9 cellular contexts compared by ENCODE assay signal in genomic region chr17:77214743-77215142, GRCh38.
A peak's percentile ranks its signal among the peaks of the same experiment; 100 is the strongest.
DNase-seq lines count a peak whose midpoint lies in the region; ATAC-seq and TF ChIP-seq lines count a peak whose summit lies in the region.
"Had no signal": no experiment of that assay in that cellular context is flagged by ENCODE, and none has a peak within 500 bp of the region (broad histone marks: within the 10 kb centered on the region; RNA-seq: fewer than 3 reads in every experiment).

No MANE protein-coding gene starts in this region.

- no peaks in the 10 kb centered on the region for H3K9me2 ChIP-seq in OCI-LY1 (ENCODE audit: low read depth, low read length)

- no peak overlapping the region for H2AFZ ChIP-seq in OCI-LY1 (ENCODE audit: low read length)

- no peak overlapping the region for H3K9ac ChIP-seq in OCI-LY1 (ENCODE audit: low read length)

- DNase-seq in stimulated activated naive CD8-positive, alpha-beta T cell treated with anti-CD3 and anti-CD28 coated beads, Interleukin-15, amount 100 ng/mL, for 72 hours = peak in 1 of 2 donors; percentile 21
- no peak for DNase-seq in stimulated activated naive CD8-positive, alpha-beta T cell treated with anti-CD3 and anti-CD28 coated beads, Interleukin-15, Interleukin-2, amounts not matched to agents 100 U/mL and 50 U/mL, for 24 hours
- peak; percentile 39 for DNase-seq in chondrocyte (ENCODE audit: low spot score)
- peak; percentile 48 for DNase-seq in lung (ENCODE audit: low spot score)
- no peak for DNase-seq in mesothelial cell of epicardium (ENCODE audit: low spot score in 2 of 2, unreplicated experiment in 2 of 2)

- TF ChIP-seq CTCF in OCI-LY1 (IDR thresholded peaks at IDR 0.05; ENCODE audit: low read length) (peak; percentile 80), chondrocyte (IDR thresholded peaks at IDR 0.05) (peak; percentile 74), lung (IDR thresholded peaks at IDR 0.05; ENCODE audit: control extremely low read depth, extremely low read depth) (peak; percentile 46), mesothelial cell of epicardium (IDR thresholded peaks at IDR 0.05; ENCODE audit: unreplicated experiment) (no peak)

- WGBS in lung, 2 donors = 60 to 62% methylated on average over 11 of the region's 11 CpGs

- peaks cover 80% of the 10 kb centered on the region for H3K36me3 ChIP-seq in OCI-LY1 (ENCODE audit: insufficient read depth, low read length)
- H3K36me3 ChIP-seq in lung (ENCODE audit: control insufficient read depth in 2 of 2, insufficient read depth in 2 of 2, low read length in 2 of 2) = peaks cover 10 to 60% of the 10 kb centered on the region in 2 donors

- H3K4me1 ChIP-seq in OCI-LY1 (ENCODE audit: insufficient read depth, low read length, severe bottlenecking) (peaks cover 47% of the 10 kb centered on the region), lung (ENCODE audit: control insufficient read depth in 2 of 2, insufficient read depth in 2 of 2, low read length in 2 of 2) (peaks cover 0 to 5% of the 10 kb centered on the region in 2 donors)
- H3K4me1 ChIP-seq: HAP-1 had no signal

- H3K79me2 ChIP-seq in OCI-LY1 (ENCODE audit: insufficient read depth, low read length) = no peaks in the 10 kb centered on the region

- H3K9me3 Mint-ChIP-seq in stimulated activated naive CD8-positive, alpha-beta T cell treated with anti-CD3 and anti-CD28 coated beads, Interleukin-15, amount 100 ng/mL, for 72 hours = no peaks in the 10 kb centered on the region
- no peaks in the 10 kb centered on the region for H3K9me3 Mint-ChIP-seq in chondrocyte (ENCODE audit: low read depth)
- H3K9me3 Mint-ChIP-seq in mesothelial cell of epicardium = no peaks in the 10 kb centered on the region

- H4K20me1 ChIP-seq in OCI-LY1 (ENCODE audit: insufficient read depth, low read length) = no peaks in the 10 kb centered on the region

- no peaks in the 10 kb centered on the region for H3F3A ChIP-seq in OCI-LY1 (ENCODE audit: insufficient read depth, low read length)

- H3K27me3 Mint-ChIP-seq in stimulated activated naive CD8-positive, alpha-beta T cell treated with anti-CD3 and anti-CD28 coated beads, Interleukin-15, amount 100 ng/mL, for 72 hours = no peaks in the 10 kb centered on the region
- no peaks in the 10 kb centered on the region for H3K27me3 Mint-ChIP-seq in chondrocyte (ENCODE audit: low read depth)
- no peaks in the 10 kb centered on the region for H3K27me3 Mint-ChIP-seq in mesothelial cell of epicardium (ENCODE audit: low read depth)

- peaks cover 6% of the 10 kb centered on the region for H3K4me1 Mint-ChIP-seq in stimulated activated naive CD8-positive, alpha-beta T cell treated with anti-CD3 and anti-CD28 coated beads, Interleukin-15, amount 100 ng/mL, for 72 hours
- H3K4me1 Mint-ChIP-seq in chondrocyte (ENCODE audit: low read depth) (peaks cover 4% of the 10 kb centered on the region), mesothelial cell of epicardium (no peaks in the 10 kb centered on the region)

- no peak overlapping the region for H3K27ac ChIP-seq in OCI-LY1 (ENCODE audit: low read depth, low read length, poor library complexity, severe bottlenecking)
- H3K27ac ChIP-seq in lung (ENCODE audit: low read depth in 1 of 2, low read length in 1 of 2) = no peak overlapping the region

- no peak overlapping the region for H3K4me3 Mint-ChIP-seq in stimulated activated naive CD8-positive, alpha-beta T cell treated with anti-CD3 and anti-CD28 coated beads, Interleukin-15, amount 100 ng/mL, for 72 hours
- H3K4me3 Mint-ChIP-seq in chondrocyte (ENCODE audit: unreplicated experiment) (no peak overlapping the region), mesothelial cell of epicardium (no peak overlapping the region)

- ATAC-seq in stimulated activated naive CD8-positive, alpha-beta T cell treated with anti-CD3 and anti-CD28 coated beads, Interleukin-15, amount 100 ng/mL, for 72 hours = peak; percentile 74
- ATAC-seq in stimulated activated naive CD8-positive, alpha-beta T cell treated with anti-CD3 and anti-CD28 coated beads, Interleukin-15, Interleukin-2, amounts not matched to agents 100 U/mL and 50 U/mL, for 24 hours = no peak
- ATAC-seq in lung (ENCODE audit: insufficient read depth, low FRiP score) (peak; percentile 23), GM21515 (IDR thresholded peaks at IDR 0.05; ENCODE audit: unreplicated experiment) (no peak), GM18517 (IDR thresholded peaks at IDR 0.05; ENCODE audit: unreplicated experiment) (no peak)

- H3K4me3 ChIP-seq in OCI-LY1 (ENCODE audit: low read depth, low read length, poor library complexity, severe bottlenecking) = no peak overlapping the region
- no peak overlapping the region for H3K4me3 ChIP-seq in lung
- H3K4me3 ChIP-seq: HAP-1 had no signal

- H3K4me2 ChIP-seq in OCI-LY1 (ENCODE audit: low read length) = no peak overlapping the region

- H3K27me3 ChIP-seq in OCI-LY1 (ENCODE audit: insufficient read depth, low read length) = no peaks in the 10 kb centered on the region
- H3K27me3 ChIP-seq in lung (ENCODE audit: control insufficient read depth, insufficient read depth) = no peaks in the 10 kb centered on the region

- H3K36me3 Mint-ChIP-seq in chondrocyte (ENCODE audit: low read depth) (peaks cover 39% of the 10 kb centered on the region), mesothelial cell of epicardium (peaks cover 46% of the 10 kb centered on the region)

- H3K27ac Mint-ChIP-seq in stimulated activated naive CD8-positive, alpha-beta T cell treated with anti-CD3 and anti-CD28 coated beads, Interleukin-15, amount 100 ng/mL, for 72 hours = peak overlapping the region in 1 of 2 donors; percentile 94
- H3K27ac Mint-ChIP-seq in chondrocyte (ENCODE audit: unreplicated experiment) (no peak overlapping the region), mesothelial cell of epicardium (no peak overlapping the region)

- H3K9me3 ChIP-seq in OCI-LY1 (ENCODE audit: low read length) = no peaks in the 10 kb centered on the region
- H3K9me3 ChIP-seq in lung (ENCODE audit: control insufficient read depth in 2 of 2, insufficient read depth in 1 of 2, low read length in 1 of 2) = no peaks in the 10 kb centered on the region
- H3K9me3 ChIP-seq: HAP-1 had no signal

Comparison
In these comparisons a context has a peak if more than half of its experiments do, and no peak if none do; other contexts are left out.
1. ATAC-seq: peak in stimulated activated naive CD8-positive, alpha-beta T cell treated with anti-CD3 and anti-CD28 coated beads, Interleukin-15, amount 100 ng/mL, for 72 hours (single experiment) and lung (single experiment); none in stimulated activated naive CD8-positive, alpha-beta T cell treated with anti-CD3 and anti-CD28 coated beads, Interleukin-15, Interleukin-2, amounts not matched to agents 100 U/mL and 50 U/mL, for 24 hours (single experiment), GM21515 (single experiment) and GM18517 (single experiment).
2. DNase-seq: peak in chondrocyte (single experiment) and lung (single experiment); none in stimulated activated naive CD8-positive, alpha-beta T cell treated with anti-CD3 and anti-CD28 coated beads, Interleukin-15, Interleukin-2, amounts not matched to agents 100 U/mL and 50 U/mL, for 24 hours (single experiment) and mesothelial cell of epicardium (0 of 2).